Comparison of ENCODE assay signal across 8 cellular contexts in the genomic region with DNA sequence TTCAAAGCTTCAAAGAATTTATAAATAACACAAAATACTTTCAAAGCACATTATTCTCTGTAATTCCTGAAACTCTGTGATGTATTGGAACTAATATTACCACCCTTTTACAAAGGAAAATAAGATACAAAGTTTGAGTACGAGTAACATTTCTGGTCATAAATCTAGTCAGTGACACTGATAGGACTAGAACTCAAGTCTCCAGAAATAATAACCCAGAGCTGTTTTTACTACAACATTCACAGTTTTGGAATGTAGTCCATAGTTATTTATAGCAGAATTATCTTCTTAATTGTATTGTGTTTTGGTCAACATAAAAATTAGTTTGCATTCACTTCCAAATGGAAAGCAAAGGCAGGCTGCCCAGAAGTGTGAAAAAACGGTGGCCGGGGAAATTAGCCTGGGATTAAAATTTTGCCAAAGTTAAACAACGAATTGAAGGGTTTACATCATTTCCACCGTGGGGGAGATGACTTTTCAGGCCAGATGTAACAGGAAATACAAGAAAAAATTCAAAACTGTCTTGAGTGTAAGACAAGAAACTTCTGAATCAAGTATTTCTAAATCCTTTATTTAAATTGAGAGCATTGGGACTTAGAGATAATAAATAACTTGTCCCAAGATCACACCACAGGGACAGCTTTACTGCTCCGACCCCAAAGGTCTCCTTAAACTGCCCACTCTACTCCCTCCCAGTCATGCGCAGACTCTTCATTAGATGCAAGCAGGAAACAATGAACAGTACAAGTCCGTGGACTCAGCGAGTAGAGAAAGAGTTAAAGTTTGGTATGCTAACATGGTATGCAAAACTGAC.
DNase-seq lines count a peak whose midpoint lies in the region; ATAC-seq and TF ChIP-seq lines count a peak whose summit lies in the region.

No MANE protein-coding gene starts in this region.

- DNase-seq in G401 (ENCODE audit: low spot score) = peak; percentile 39
- peak; percentile 32 for DNase-seq in NCI-H69 (lab: John Stamatoyannopoulos, UW)
- DNase-seq in dorsolateral prefrontal cortex = no peak
- DNase-seq in naive B cell = no peak
- no peak for DNase-seq in inferior parietal cortex (ENCODE audit: extremely low spot score)
- DNase-seq in GM13976 (ENCODE audit: low spot score) = no peak
- DNase-seq in hippocampal formation (lab: John Stamatoyannopoulos, UW) = no peak

- peaks cover 0 to 7% (median 4%) of the 10 kb centered on the region in 3 donors for H3K27me3 Mint-ChIP-seq in naive B cell

- ATAC-seq in GM21786 (IDR thresholded peaks at IDR 0.05; ENCODE audit: unreplicated experiment) = peak; percentile 11
- peak in 1 of 2 donors; percentile 28 for ATAC-seq in naive B cell (ENCODE audit: low read depth in 2 of 2)

- H3K27ac ChIP-seq in dorsolateral prefrontal cortex = peak overlapping the region in 45 of 59 donors; percentile 48 to 93 (median 84)

- H3K36me3 Mint-ChIP-seq in naive B cell = no peaks in the 10 kb centered on the region

- H3K4me3 ChIP-seq in dorsolateral prefrontal cortex = peak overlapping the region; percentile 56 to 94 (median 85)

- H3K4me3 Mint-ChIP-seq in naive B cell = peak overlapping the region; percentile 87 to 99 (median 94)

- H3K27me3 ChIP-seq in dorsolateral prefrontal cortex = no peaks in the 10 kb centered on the region

- intact Hi-C loops in dorsolateral prefrontal cortex (cut with DNase I) = no loop called here

- peaks cover 11 to 20% (median 15%) of the 10 kb centered on the region in 3 donors for H3K4me1 Mint-ChIP-seq in naive B cell

- peak overlapping the region in 3 of 6 donors; percentile 19 to 88 (median 85) for H3K27ac Mint-ChIP-seq in naive B cell

- in situ Hi-C loops in G401 (cut with HindIII; ENCODE audit: low sequenced_read_pairs) (loop anchor here (5.0 kb wide), 1 partner anchor 96 kb away; no protein-coding TSS in a partner anchor), GM13976 (cut with MboI; ENCODE audit: low sequenced_read_pairs, unreplicated experiment) (no loop called here)

- no peaks in the 10 kb centered on the region for H3K9me3 Mint-ChIP-seq in naive B cell

- TF ChIP-seq CTCF in dorsolateral prefrontal cortex (IDR thresholded peaks at IDR 0.05 in 54 of 56, conservative IDR thresholded peaks at IDR 0.05 in 2 of 56; ENCODE audit: low read depth in 1 of 56, partially characterized antibody in 56 of 56) = no peak
- TF ChIP-seq CTCF in GM13976 (IDR thresholded peaks at IDR 0.05; ENCODE audit: borderline replicate concordance, control extremely low read depth, extremely low read depth, insufficient read depth, missing control alignments) = no peak

Comparison
In these comparisons a context has a peak if more than half of its experiments do, and no peak if none do; other contexts are left out.
1. DNase-seq: peak in G401 (single experiment) and NCI-H69 (single experiment); none in dorsolateral prefrontal cortex (0 of 10), naive B cell (single experiment), inferior parietal cortex (single experiment), GM13976 (single experiment) and hippocampal formation (0 of 2).